Comparison of ENCODE assay signal across 23 cellular contexts in the genomic region with DNA sequence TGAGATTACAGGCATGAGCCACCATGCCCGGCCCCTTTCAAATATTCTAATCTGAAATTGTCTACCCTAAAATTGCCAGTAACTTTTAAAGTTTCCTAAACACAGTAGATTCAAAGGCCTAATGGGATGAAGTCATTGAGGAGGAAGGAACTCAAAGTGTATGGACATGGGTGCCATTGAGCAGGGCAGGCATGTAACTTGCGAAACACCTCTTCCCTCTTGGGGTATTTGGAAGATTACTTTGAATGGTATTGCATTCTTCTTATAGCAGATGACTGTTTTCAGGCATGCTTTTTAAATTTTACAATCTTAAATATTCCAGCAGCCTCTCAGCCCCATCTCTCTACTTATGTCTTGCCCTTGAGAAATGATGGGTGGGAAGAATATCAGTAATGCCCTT.
"Had no signal": no experiment of that assay in that cellular context is flagged by ENCODE, and none has a peak within 500 bp of the region (broad histone marks: within the 10 kb centered on the region; RNA-seq: fewer than 3 reads in every experiment).

No MANE protein-coding gene starts in this region.

- H3K27me3 ChIP-seq: cardiac muscle cell, hepatocyte, pancreas, tibial artery had no signal

- H3K4me3 Mint-ChIP-seq: activated B cell treated with CpG ODN at 0.5 μM for 24 hours; activated CD4-positive, alpha-beta memory T cell treated with anti-CD3 and anti-CD28 coated beads, Interleukin-2, amount 10 ng/mL, durations not matched to agents 7 days and 5 days; activated CD4-positive, alpha-beta T cell treated with anti-CD3 and anti-CD28 coated beads for 36 hours; activated naive CD8-positive, alpha-beta T cell treated with anti-CD3 and anti-CD28 coated beads, Interleukin-2, amount 10 ng/mL, durations not matched to agents 7 days and 5 days; immature natural killer cell; mesothelial cell of epicardium; natural killer cell; stimulated activated naive CD8-positive, alpha-beta T cell treated with anti-CD3 and anti-CD28 coated beads, Interleukin-15, amount 100 ng/mL, for 72 hours; T-helper 1 cell treated with Interleukin-12 subunit alpha and Interleukin-12 subunit beta and Interleukin-4 antibody, amounts not matched to agents 30 μg/mL and 1 μg/mL, for 36 hours had no signal

- H3K4me3 ChIP-seq: cardiac muscle cell, hepatocyte, left ventricle myocardium inferior, pancreas, skin epidermis, tibial artery had no signal

- H3K4me1 ChIP-seq: pancreas had no signal

- H3K27ac Mint-ChIP-seq: activated B cell treated with CpG ODN at 0.5 μM for 24 hours; activated CD4-positive, alpha-beta memory T cell treated with anti-CD3 and anti-CD28 coated beads, Interleukin-2, amount 10 ng/mL, durations not matched to agents 7 days and 5 days; activated CD4-positive, alpha-beta T cell treated with anti-CD3 and anti-CD28 coated beads for 36 hours; activated naive CD8-positive, alpha-beta T cell treated with anti-CD3 and anti-CD28 coated beads, Interleukin-2, amount 10 ng/mL, durations not matched to agents 7 days and 5 days; activated T-helper 2 cell treated with anti-CD3 and anti-CD28 coated beads, Interferon-gamma antibody, Interleukin-2, Interleukin-4, amounts not matched to agents 10 μg/mL and 5 μg/mL and 100 μg/mL, durations not matched to agents 14 hours and 24 hours and 36 hours; immature natural killer cell; mesothelial cell of epicardium; natural killer cell; T-helper 1 cell treated with Interleukin-12 subunit alpha and Interleukin-12 subunit beta and Interleukin-4 antibody, amounts not matched to agents 30 μg/mL and 1 μg/mL, for 36 hours had no signal

- H3K27ac ChIP-seq: cardiac muscle cell, epithelial cell of prostate, hepatocyte, left ventricle myocardium inferior, pancreas, skin epidermis, tibial artery had no signal

- ATAC-seq: activated CD4-positive, alpha-beta T cell treated with anti-CD3 and anti-CD28 coated beads for 36 hours; natural killer cell; pancreas; right cardiac atrium; stimulated activated naive CD8-positive, alpha-beta T cell treated with anti-CD3 and anti-CD28 coated beads, Interleukin-15, amount 100 ng/mL, for 72 hours had no signal

- DNase-seq: activated B cell treated with CpG ODN at 0.5 μM for 24 hours; activated CD4-positive, alpha-beta memory T cell treated with anti-CD3 and anti-CD28 coated beads, Interleukin-2, amount 10 ng/mL, durations not matched to agents 7 days and 5 days; activated CD4-positive, alpha-beta T cell treated with anti-CD3 and anti-CD28 coated beads for 36 hours; activated naive CD4-positive, alpha-beta T cell; activated naive CD8-positive, alpha-beta T cell treated with anti-CD3 and anti-CD28 coated beads, Interleukin-2, amount 10 ng/mL, durations not matched to agents 7 days and 5 days; activated T-cell treated with anti-CD3 and anti-CD28 coated beads, Interleukin-2, amount 50 U/mL, for 1 hour; glutamatergic neuron; immature natural killer cell; kidney glomerular epithelial cell; left ventricle myocardium inferior; natural killer cell; pancreas; right cardiac atrium; stimulated activated CD4-positive, alpha-beta T cell treated with anti-CD3 and anti-CD28 coated beads, Interleukin-1b, Interleukin-23, amount 100 ng/mL, for 48 hours; stimulated activated naive CD8-positive, alpha-beta T cell treated with anti-CD3 and anti-CD28 coated beads, Interleukin-15, amount 100 ng/mL, for 72 hours; tibial artery had no signal

- H3K27me3 Mint-ChIP-seq: activated B cell treated with CpG ODN at 0.5 μM for 24 hours; activated CD4-positive, alpha-beta memory T cell treated with anti-CD3 and anti-CD28 coated beads, Interleukin-2, amount 10 ng/mL, durations not matched to agents 7 days and 5 days; activated CD4-positive, alpha-beta T cell treated with anti-CD3 and anti-CD28 coated beads for 36 hours; activated naive CD8-positive, alpha-beta T cell treated with anti-CD3 and anti-CD28 coated beads, Interleukin-2, amount 10 ng/mL, durations not matched to agents 7 days and 5 days; stimulated activated naive CD8-positive, alpha-beta T cell treated with anti-CD3 and anti-CD28 coated beads, Interleukin-15, amount 100 ng/mL, for 72 hours had no signal

- H3K9me3 Mint-ChIP-seq: activated B cell treated with CpG ODN at 0.5 μM for 24 hours; activated CD4-positive, alpha-beta memory T cell treated with anti-CD3 and anti-CD28 coated beads, Interleukin-2, amount 10 ng/mL, durations not matched to agents 7 days and 5 days; activated naive CD8-positive, alpha-beta T cell treated with anti-CD3 and anti-CD28 coated beads, Interleukin-2, amount 10 ng/mL, durations not matched to agents 7 days and 5 days; activated T-helper 2 cell treated with anti-CD3 and anti-CD28 coated beads, Interferon-gamma antibody, Interleukin-2, Interleukin-4, amounts not matched to agents 10 μg/mL and 5 μg/mL and 100 μg/mL, durations not matched to agents 14 hours and 24 hours and 36 hours; immature natural killer cell; mesothelial cell of epicardium; natural killer cell; stimulated activated naive CD8-positive, alpha-beta T cell treated with anti-CD3 and anti-CD28 coated beads, Interleukin-15, amount 100 ng/mL, for 72 hours; T-helper 1 cell treated with Interleukin-12 subunit alpha and Interleukin-12 subunit beta and Interleukin-4 antibody, amounts not matched to agents 30 μg/mL and 1 μg/mL, for 36 hours had no signal

- H3K4me1 Mint-ChIP-seq: mesothelial cell of epicardium had no signal

- H3K9me3 ChIP-seq: left ventricle myocardium inferior, pancreas, tibial artery had no signal
